17 cellular contexts compared by ENCODE assay signal in genomic region chr16:77443834-77444460, GRCh38. TPM values are rescaled to one million over a fixed set of nuclear protein-coding genes. Genes with fewer than 3 reads are reported as not detected.
"Had no signal": no experiment of that assay in that cellular context is flagged by ENCODE, and none has a peak within 500 bp of the region (broad histone marks: within the 10 kb centered on the region; RNA-seq: fewer than 3 reads in every experiment).

No MANE protein-coding gene starts in this region.

- H3K27me3 ChIP-seq: testis, upper lobe of right lung had no signal

- H3K79me2 ChIP-seq: parathyroid adenoma had no signal

- ATAC-seq: stimulated activated naive CD8-positive, alpha-beta T cell treated with anti-CD3 and anti-CD28 coated beads, Interleukin-15, amount 100 ng/mL, for 72 hours; upper lobe of right lung had no signal

- H3K4me3 ChIP-seq: esophagus squamous epithelium, lung, testis, upper lobe of right lung had no signal

- H3K36me3 ChIP-seq: esophagus squamous epithelium, upper lobe of right lung had no signal

- H3K9ac ChIP-seq: parathyroid adenoma had no signal

- H3K9me3 ChIP-seq: esophagus squamous epithelium, testis, upper lobe of right lung had no signal

- H3K4me1 ChIP-seq: esophagus squamous epithelium, testis, upper lobe of right lung had no signal

- DNase-seq: activated CD4-positive, alpha-beta memory T cell treated with anti-CD3 and anti-CD28 coated beads for 36 hours; activated gamma-delta T cell; activated naive CD8-positive, alpha-beta T cell treated with anti-CD3 and anti-CD28 coated beads for 36 hours; activated T-cell treated with anti-CD3 and anti-CD28 coated beads, Interleukin-2, amount 50 U/mL, for 48 hours; dorsolateral prefrontal cortex; esophagus squamous epithelium; foreskin fibroblast; glutamatergic neuron; immature natural killer cell; midbrain; stimulated activated CD4-positive, alpha-beta T cell treated with anti-CD3 and anti-CD28 coated beads, Interleukin-4, amount 100 ng/mL, for 24 hours; stimulated activated naive CD8-positive, alpha-beta T cell treated with anti-CD3 and anti-CD28 coated beads, Interleukin-15, amount 100 ng/mL, for 72 hours; testis; upper lobe of right lung had no signal

- H2AFZ ChIP-seq: parathyroid adenoma had no signal

- H3K27ac ChIP-seq: dorsolateral prefrontal cortex, esophagus squamous epithelium, parathyroid adenoma, testis, upper lobe of right lung, VCaP had no signal

RNA-seq across cellular contexts. Expression of gene ADAMTS18, which starts 9.1 kb away (rescaled TPM):
- total RNA-seq: activated CD4-positive, alpha-beta memory T cell treated with anti-CD3 and anti-CD28 coated beads for 36 hours; activated naive CD8-positive, alpha-beta T cell treated with anti-CD3 and anti-CD28 coated beads for 36 hours; esophagus squamous epithelium had no signal
